In the genomic region with DNA sequence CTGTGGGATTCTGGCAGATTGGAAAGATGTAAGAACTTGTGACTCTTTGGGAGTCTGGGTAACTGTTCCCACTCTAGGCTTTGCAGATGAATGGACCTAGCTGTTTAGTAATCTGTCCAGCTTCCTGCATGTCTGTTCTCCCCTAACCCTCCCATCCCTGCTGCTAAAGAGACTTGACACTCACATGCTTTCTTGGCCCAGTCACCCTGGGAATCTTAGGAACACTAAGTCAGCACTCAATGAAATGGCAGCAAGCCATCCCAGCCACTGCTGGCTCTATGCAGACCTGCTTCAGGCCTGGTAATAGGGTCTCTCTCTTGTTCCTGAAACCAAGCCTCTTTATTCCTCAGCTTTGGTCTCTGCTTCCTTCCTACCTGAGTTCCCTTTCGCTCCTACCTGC, we compare ENCODE assay signal across 17 cellular contexts.
DNase-seq lines count a peak whose midpoint lies in the region; ATAC-seq and TF ChIP-seq lines count a peak whose summit lies in the region.
"Had no signal": no experiment of that assay in that cellular context is flagged by ENCODE, and none has a peak within 500 bp of the region (broad histone marks: within the 10 kb centered on the region; RNA-seq: fewer than 3 reads in every experiment).

No MANE protein-coding gene starts in this region.

- H3K27ac ChIP-seq in foreskin keratinocyte (peak overlapping the region; percentile 92), right lobe of liver (no peak overlapping the region)
- H3K27ac ChIP-seq: adrenal gland, tibial artery had no signal

- H3K9me3 Mint-ChIP-seq in glutamatergic neuron (ENCODE audit: unreplicated experiment) = no peaks in the 10 kb centered on the region
- H3K9me3 Mint-ChIP-seq: CD4-positive, alpha-beta T cell had no signal

- H3K27me3 ChIP-seq in foreskin keratinocyte = no peaks in the 10 kb centered on the region
- no peaks in the 10 kb centered on the region for H3K27me3 ChIP-seq in right lobe of liver
- H3K27me3 ChIP-seq: adrenal gland, tibial artery had no signal

- intact Hi-C loops in right lobe of liver (cut with DNase I) = no loop called here

- H3K4me3 ChIP-seq in astrocyte of the cerebellum (ENCODE audit: low read depth, low read length) (no peak overlapping the region), skeletal muscle cell (ENCODE audit: low read depth, low read length) (no peak overlapping the region), right lobe of liver (no peak overlapping the region)
- H3K4me3 ChIP-seq: adrenal gland, tibial artery had no signal

- H3K36me3 ChIP-seq in right lobe of liver = no peaks in the 10 kb centered on the region
- H3K36me3 ChIP-seq: adrenal gland had no signal

- no peak for TF ChIP-seq POLR2A in right lobe of liver (IDR thresholded peaks at IDR 0.05)

- no peak overlapping the region for H3K4me3 Mint-ChIP-seq in glutamatergic neuron (ENCODE audit: unreplicated experiment)
- H3K4me3 Mint-ChIP-seq: CD4-positive, alpha-beta T cell had no signal

- TF ChIP-seq CTCF in astrocyte of the cerebellum (IDR thresholded peaks at IDR 0.05; ENCODE audit: low read depth, low read length, missing control alignments) (no peak), foreskin keratinocyte (conservative IDR thresholded peaks at IDR 0.05) (no peak), right lobe of liver (IDR thresholded peaks at IDR 0.05) (no peak), glutamatergic neuron (IDR thresholded peaks at IDR 0.05; ENCODE audit: partially characterized antibody, unreplicated experiment) (no peak)

- in situ Hi-C loops in astrocyte of the cerebellum (cut with HindIII; ENCODE audit: low sequenced_read_pairs) = no loop called here

- peaks cover 64% of the 10 kb centered on the region for H3K4me1 ChIP-seq in foreskin keratinocyte
- no peaks in the 10 kb centered on the region for H3K4me1 ChIP-seq in right lobe of liver
- H3K4me1 ChIP-seq: adrenal gland, tibial artery had no signal

- no peak overlapping the region for H3K27ac Mint-ChIP-seq in glutamatergic neuron (ENCODE audit: unreplicated experiment)
- H3K27ac Mint-ChIP-seq: CD4-positive, alpha-beta T cell had no signal

- H3K9me3 ChIP-seq in right lobe of liver = no peaks in the 10 kb centered on the region
- H3K9me3 ChIP-seq: adrenal gland, tibial artery had no signal

- H3K27me3 Mint-ChIP-seq in glutamatergic neuron (ENCODE audit: unreplicated experiment) = peaks cover 2% of the 10 kb centered on the region

- DNase-seq in HCEC 1CT = peak; percentile 87
- DNase-seq in astrocyte of the cerebellum (ENCODE audit: low read depth) = peak; percentile 49
- peak in 1 of 2 donors; percentile 63 for DNase-seq in foreskin keratinocyte
- peak; percentile 73 for DNase-seq in skeletal muscle cell (ENCODE audit: low read depth)
- DNase-seq in kidney glomerular epithelial cell (lab: John Stamatoyannopoulos, UW) = no peak
- no peak for DNase-seq in activated T-cell treated with anti-CD3 and anti-CD28 coated beads, Interleukin-2, amount 50 U/mL, for 48 hours
- no peak for DNase-seq in right lobe of liver
- no peak for DNase-seq in glutamatergic neuron
- DNase-seq: activated CD4-positive, alpha-beta T cell treated with anti-CD3 and anti-CD28 coated beads, Interleukin-2, amount 50 U/mL, for 1 hour; CD4-positive, alpha-beta T cell; foreskin melanocyte; NCI-H2029 treated with DMSO at 0.1 percent for 48 hours; NCI-H69; posterior cingulate gyrus; stimulated activated CD4-positive, alpha-beta T cell treated with anti-CD3 and anti-CD28 coated beads, Interleukin-1b, Interleukin-23, amount 100 ng/mL, for 48 hours; tibial artery had no signal

- WGBS in right lobe of liver (ENCODE audit: insufficient coverage, low coverage, low lambda C conversion rate, missing lambda C conversion rate) = 73% methylated on average over 1 of the region's 1 CpG

- H3K4me1 Mint-ChIP-seq in glutamatergic neuron (ENCODE audit: low read depth, unreplicated experiment) = no peaks in the 10 kb centered on the region

- ATAC-seq in foreskin keratinocyte (no peak), right lobe of liver (no peak)

- peaks cover 6% of the 10 kb centered on the region for H3K36me3 Mint-ChIP-seq in glutamatergic neuron (ENCODE audit: unreplicated experiment)

Comparison
In these comparisons a context has a peak if more than half of its experiments do, and no peak if none do; other contexts are left out.
1. DNase-seq: peak in HCEC 1CT (single experiment), astrocyte of the cerebellum (single experiment) and skeletal muscle cell (single experiment); none in kidney glomerular epithelial cell (single experiment), activated T-cell treated with anti-CD3 and anti-CD28 coated beads, Interleukin-2, amount 50 U/mL, for 48 hours (0 of 2), right lobe of liver (0 of 3) and glutamatergic neuron (single experiment).